ENCODE assay signal across 12 cellular contexts in genomic region chr2:120863661-120864320, GRCh38.
A peak's percentile ranks its signal among the peaks of the same experiment; 100 is the strongest.
DNase-seq lines count a peak whose midpoint lies in the region; ATAC-seq and TF ChIP-seq lines count a peak whose summit lies in the region.
"Had no signal": no experiment of that assay in that cellular context is flagged by ENCODE, and none has a peak within 500 bp of the region (broad histone marks: within the 10 kb centered on the region; RNA-seq: fewer than 3 reads in every experiment).

No MANE protein-coding gene starts in this region.

- ATAC-seq in HCT116 = peak; percentile 92

- H3K4me2 ChIP-seq in HCT116 (ENCODE audit: low read length) (peak overlapping the region; percentile 52), hepatocyte (no peak overlapping the region)

- H3K4me3 ChIP-seq in HCT116 (replicated peaks in 1 of 2; ENCODE audit: low read depth in 1 of 2, low read length in 2 of 2) (no peak overlapping the region), hepatocyte (no peak overlapping the region), testis (no peak overlapping the region)
- no peak overlapping the region for H3K4me3 ChIP-seq in effector memory CD4-positive, alpha-beta T cell (ENCODE audit: insufficient read depth, low read depth, low read length, poor library complexity, severe bottlenecking)
- H3K4me3 ChIP-seq: Peyer's patch had no signal

- no peaks in the 10 kb centered on the region for H4K20me1 ChIP-seq in HCT116 (ENCODE audit: insufficient read depth)
- H4K20me1 ChIP-seq in hepatocyte (ENCODE audit: insufficient read depth, poor library complexity, severe bottlenecking) = no peaks in the 10 kb centered on the region

- CTCF ChIA-PET in HCT116 (lab: Charles Lee) = no interaction called here
- CTCF ChIA-PET in activated naive CD4-positive, alpha-beta T cell treated with anti-CD3 and anti-CD28 coated beads, Interleukin-2, amount 10 ng/mL, durations not matched to agents 7 days and 5 days (lab: Charles Lee) = no interaction called here

- TF ChIP-seq RAD21 in HCT116 (IDR thresholded peaks at IDR 0.05; ENCODE audit: low read depth) = no peak; the same call in 1 of the 2 replicates

- H3K4me3 Mint-ChIP-seq in activated naive CD4-positive, alpha-beta T cell treated with anti-CD3 and anti-CD28 coated beads, Interleukin-2, amount 10 ng/mL, durations not matched to agents 7 days and 5 days = no peak overlapping the region

- H3K9me2 ChIP-seq in HCT116 (ENCODE audit: insufficient read depth) = no peaks in the 10 kb centered on the region
- H3K9me2 ChIP-seq in hepatocyte (replicated peaks; ENCODE audit: insufficient read depth) = no peaks in the 10 kb centered on the region

- TF ChIP-seq CTCF in HCT116 (IDR thresholded peaks at IDR 0.05 in 2 of 3, conservative IDR thresholded peaks at IDR 0.05 in 1 of 3; ENCODE audit: borderline replicate concordance in 1 of 3, insufficient read depth in 1 of 3, low read depth in 2 of 3, low read length in 2 of 3) = no peak
- no peak for TF ChIP-seq CTCF in hepatocyte (IDR thresholded peaks at IDR 0.05; ENCODE audit: poor library complexity)
- no peak for TF ChIP-seq CTCF in testis (IDR thresholded peaks at IDR 0.05)

- no peak overlapping the region for H3K9ac ChIP-seq in HCT116 (ENCODE audit: low read length)

- H3K27ac Mint-ChIP-seq in activated naive CD4-positive, alpha-beta T cell treated with anti-CD3 and anti-CD28 coated beads, Interleukin-2, amount 10 ng/mL, durations not matched to agents 7 days and 5 days = no peak overlapping the region

- H3K4me1 ChIP-seq in HCT116 (ENCODE audit: control insufficient read depth in 1 of 2, insufficient read depth in 2 of 2, low read length in 2 of 2) (peaks cover 14 to 33% of the 10 kb centered on the region in 2 experiments), hepatocyte (ENCODE audit: insufficient read depth) (peaks cover 40% of the 10 kb centered on the region), testis (peaks cover 37% of the 10 kb centered on the region)
- no peaks in the 10 kb centered on the region for H3K4me1 ChIP-seq in effector memory CD4-positive, alpha-beta T cell (ENCODE audit: control insufficient read depth, insufficient read depth, low read length, poor library complexity, severe bottlenecking)

- DNase-seq in HCT116 (ENCODE audit: low read depth, low spot score) = peak; percentile 45
- DNase-seq in amniotic epithelial cell (ENCODE audit: low read depth) = peak; percentile 74
- DNase-seq in hepatocyte (ENCODE audit: low spot score) = peak; percentile 67
- peak; percentile 54 for DNase-seq in testis
- no peak for DNase-seq in occipital lobe (lab: John Stamatoyannopoulos, UW)
- DNase-seq in activated naive CD4-positive, alpha-beta T cell treated with anti-CD3 and anti-CD28 coated beads, Interleukin-2, amount 10 ng/mL, durations not matched to agents 7 days and 5 days = no peak
- DNase-seq in cerebellar nuclear complex (lab: John Stamatoyannopoulos, UW) = no peak
- DNase-seq in effector memory CD4-positive, alpha-beta T cell = no peak
- DNase-seq: activated CD4-positive, alpha-beta T cell treated with anti-CD3 and anti-CD28 coated beads for 1 hour; activated naive CD4-positive, alpha-beta T cell treated with Interleukin-2 at 50 U/mL for 16 hours; NCI-H1436 treated with DMSO at 0.1 percent for 48 hours had no signal

- peak overlapping the region; percentile 1 for H3K27ac ChIP-seq in HCT116 (ENCODE audit: low read depth, low read length)
- H3K27ac ChIP-seq in hepatocyte = no peak overlapping the region
- peak overlapping the region in 1 of 2 donors; percentile 36 for H3K27ac ChIP-seq in testis
- H3K27ac ChIP-seq in effector memory CD4-positive, alpha-beta T cell (ENCODE audit: insufficient read depth, low read length, poor library complexity, severe bottlenecking) = no peak overlapping the region
- H3K27ac ChIP-seq: Peyer's patch had no signal

- H3K27me3 Mint-ChIP-seq in activated naive CD4-positive, alpha-beta T cell treated with anti-CD3 and anti-CD28 coated beads, Interleukin-2, amount 10 ng/mL, durations not matched to agents 7 days and 5 days = peaks cover 45% of the 10 kb centered on the region

- H3K36me3 ChIP-seq in HCT116 (ENCODE audit: control insufficient read depth in 1 of 2, insufficient read depth in 2 of 2, low read length in 2 of 2) (no peaks in the 10 kb centered on the region), hepatocyte (replicated peaks; ENCODE audit: insufficient read depth, low read depth) (no peaks in the 10 kb centered on the region), testis (ENCODE audit: low read depth, missing control alignments) (no peaks in the 10 kb centered on the region)
- no peaks in the 10 kb centered on the region for H3K36me3 ChIP-seq in effector memory CD4-positive, alpha-beta T cell (ENCODE audit: control insufficient read depth, insufficient read depth, low read length)
- H3K36me3 ChIP-seq: Peyer's patch had no signal

- H2AFZ ChIP-seq in HCT116 (ENCODE audit: low read depth, low read length, poor library complexity, severe bottlenecking) (no peak overlapping the region), hepatocyte (no peak overlapping the region)

- no peaks in the 10 kb centered on the region; the same call in 1 of the 2 replicates for H3K27me3 ChIP-seq in HCT116 (ENCODE audit: insufficient read depth, low read length)
- no peaks in the 10 kb centered on the region for H3K27me3 ChIP-seq in hepatocyte
- no peaks in the 10 kb centered on the region for H3K27me3 ChIP-seq in testis
- no peaks in the 10 kb centered on the region for H3K27me3 ChIP-seq in effector memory CD4-positive, alpha-beta T cell (replicated peaks; ENCODE audit: control insufficient read depth, insufficient read depth, low read length, poor library complexity, severe bottlenecking)
- H3K27me3 ChIP-seq: Peyer's patch had no signal

- POLR2A ChIA-PET in HCT116 (lab: Charles Lee) = no interaction called here

- H3K9me3 ChIP-seq in HCT116 (ENCODE audit: control insufficient read depth in 1 of 2, insufficient read depth in 1 of 2, low read depth in 1 of 2, low read length in 2 of 2) (no peaks in the 10 kb centered on the region), hepatocyte (ENCODE audit: low read depth) (no peaks in the 10 kb centered on the region), testis (no peaks in the 10 kb centered on the region)
- H3K9me3 ChIP-seq in effector memory CD4-positive, alpha-beta T cell (ENCODE audit: control insufficient read depth, low read length) = no peaks in the 10 kb centered on the region
- H3K9me3 ChIP-seq: Peyer's patch had no signal

- WGBS in hepatocyte (ENCODE audit: low lambda C conversion rate, missing lambda C conversion rate) = 72% methylated on average over 10 of the region's 10 CpGs
- WGBS in testis, 2 donors = 59 to 72% methylated on average over 10 of the region's 10 CpGs

- H3K9me3 Mint-ChIP-seq in activated naive CD4-positive, alpha-beta T cell treated with anti-CD3 and anti-CD28 coated beads, Interleukin-2, amount 10 ng/mL, durations not matched to agents 7 days and 5 days = no peaks in the 10 kb centered on the region

- no peaks in the 10 kb centered on the region for H3K36me3 Mint-ChIP-seq in activated naive CD4-positive, alpha-beta T cell treated with anti-CD3 and anti-CD28 coated beads, Interleukin-2, amount 10 ng/mL, durations not matched to agents 7 days and 5 days

- no TSS peak for BruUV-seq in HCT116 (replicated peaks; lab: Mats Ljungman, UMichigan)

- no peaks in the 10 kb centered on the region for H3K4me1 Mint-ChIP-seq in activated naive CD4-positive, alpha-beta T cell treated with anti-CD3 and anti-CD28 coated beads, Interleukin-2, amount 10 ng/mL, durations not matched to agents 7 days and 5 days

- TF ChIP-seq POLR2A in HCT116 (IDR thresholded peaks at IDR 0.05; ENCODE audit: borderline replicate concordance, extremely low read depth, insufficient read depth, insufficient read length) (no peak), testis (IDR thresholded peaks at IDR 0.05) (no peak)

- RAD21 ChIA-PET in HCT116 (lab: Charles Lee; ENCODE audit: low non-redundant PET in 1 of 2, low total read pairs in 2 of 2, uncharacterized antibody in 2 of 2, unreplicated experiment in 2 of 2) = no interaction called here

- intact Hi-C loops in HCT116 (cut with micrococcal nuclease) = no loop called here
- intact Hi-C loops in testis (cut with DNase I; ENCODE audit: low total_unique reads) = no loop called here

- no peaks in the 10 kb centered on the region for H3K79me2 ChIP-seq in HCT116 (ENCODE audit: insufficient read depth, low read length)
- H3K79me2 ChIP-seq in hepatocyte = no peaks in the 10 kb centered on the region

TF ChIP-seq in HCT116, 20 proteins besides CTCF, POLR2A, EP300 and RAD21 (continues in another document):
- TF ChIP-seq ELF1 (IDR thresholded peaks at IDR 0.05; ENCODE audit: borderline replicate concordance, low read depth) = no peak
- no peak for TF ChIP-seq SIN3A (IDR thresholded peaks at IDR 0.05; ENCODE audit: low read depth)
- TF ChIP-seq JUND (IDR thresholded peaks at IDR 0.05) = no peak; the same call in 1 of the 2 replicates
- no peak for TF ChIP-seq ZNF274 (IDR thresholded peaks at IDR 0.05; ENCODE audit: low read depth, low read length)
- peak; percentile 24; the same call in 1 of the 2 replicates for TF ChIP-seq POLR2AphosphoS5 (IDR thresholded peaks at IDR 0.05; ENCODE audit: low read depth, low read length)
- TF ChIP-seq SP1 (IDR thresholded peaks at IDR 0.05; ENCODE audit: low read depth) = peak; percentile 47
- TF ChIP-seq MAX (IDR thresholded peaks at IDR 0.05) = peak; percentile 66
- no peak for TF ChIP-seq EZH2phosphoT487 (IDR thresholded peaks at IDR 0.05; ENCODE audit: borderline replicate concordance)
- TF ChIP-seq ZFX (IDR thresholded peaks at IDR 0.05) = no peak
- peak; percentile 21 for TF ChIP-seq YY1 (IDR thresholded peaks at IDR 0.05; ENCODE audit: extremely low read depth, insufficient replicate concordance, low read depth, low read length)
- TF ChIP-seq, protein P1, sequence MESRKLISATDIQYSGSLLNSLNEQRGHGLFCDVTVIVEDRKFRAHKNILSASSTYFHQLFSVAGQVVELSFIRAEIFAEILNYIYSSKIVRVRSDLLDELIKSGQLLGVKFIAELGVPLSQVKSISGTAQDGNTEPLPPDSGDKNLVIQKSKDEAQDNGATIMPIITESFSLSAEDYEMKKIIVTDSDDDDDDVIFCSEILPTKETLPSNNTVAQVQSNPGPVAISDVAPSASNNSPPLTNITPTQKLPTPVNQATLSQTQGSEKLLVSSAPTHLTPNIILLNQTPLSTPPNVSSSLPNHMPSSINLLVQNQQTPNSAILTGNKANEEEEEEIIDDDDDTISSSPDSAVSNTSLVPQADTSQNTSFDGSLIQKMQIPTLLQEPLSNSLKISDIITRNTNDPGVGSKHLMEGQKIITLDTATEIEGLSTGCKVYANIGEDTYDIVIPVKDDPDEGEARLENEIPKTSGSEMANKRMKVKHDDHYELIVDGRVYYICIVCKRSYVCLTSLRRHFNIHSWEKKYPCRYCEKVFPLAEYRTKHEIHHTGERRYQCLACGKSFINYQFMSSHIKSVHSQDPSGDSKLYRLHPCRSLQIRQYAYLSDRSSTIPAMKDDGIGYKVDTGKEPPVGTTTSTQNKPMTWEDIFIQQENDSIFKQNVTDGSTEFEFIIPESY (IDR thresholded peaks at IDR 0.05; ENCODE audit: extremely low read depth, insufficient replicate concordance, low read length) = no peak

Comparison
In these comparisons a context has a peak if more than half of its experiments do, and no peak if none do; other contexts are left out.
1. DNase-seq: peak in HCT116 (single experiment), amniotic epithelial cell (single experiment), hepatocyte (single experiment) and testis (single experiment); none in occipital lobe (single experiment), activated naive CD4-positive, alpha-beta T cell treated with anti-CD3 and anti-CD28 coated beads, Interleukin-2, amount 10 ng/mL, durations not matched to agents 7 days and 5 days (single experiment), cerebellar nuclear complex (0 of 2) and effector memory CD4-positive, alpha-beta T cell (0 of 3).